ENCODE assay signal across 35 cellular contexts in the genomic region with DNA sequence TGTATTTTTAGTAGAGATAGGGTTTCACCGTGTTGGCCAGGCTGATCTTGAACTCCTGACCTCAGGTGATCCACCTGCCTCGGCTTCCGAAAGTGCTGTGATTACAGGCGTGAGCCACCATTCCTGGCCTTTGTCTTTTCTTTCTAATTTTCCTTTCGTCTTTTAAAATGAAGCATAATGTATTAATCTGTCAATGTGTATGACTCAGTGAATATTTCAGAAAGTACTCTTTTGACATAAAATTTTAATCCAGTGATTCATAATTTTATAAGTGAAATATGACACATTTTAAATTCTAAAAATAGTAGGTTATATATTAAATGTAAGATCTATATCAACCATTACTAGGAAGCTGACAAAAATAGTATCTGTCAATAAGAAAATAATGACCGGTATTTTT.
"Had no signal": no experiment of that assay in that cellular context is flagged by ENCODE, and none has a peak within 500 bp of the region (broad histone marks: within the 10 kb centered on the region; RNA-seq: fewer than 3 reads in every experiment).

No MANE protein-coding gene starts in this region.

- H3K27ac ChIP-seq: KMS-11 had no signal

- H3K4me2 ChIP-seq: KMS-11 had no signal

- H3K27me3 ChIP-seq: MG63 had no signal

- H3K4me3 ChIP-seq: MG63 had no signal

- DNase-seq: Karpas-422, Kasumi-1, KBM-7, KG1, MG63, MM.1S, MV-4-11, NCI-H1048, NCI-H1092, NCI-H1092 treated with DMSO at 0.1 percent for 48 hours, NCI-H1105, NCI-H1105 treated with DMSO at 0.1 percent for 48 hours, NCI-H1417, NCI-H1417 treated with DMSO at 0.1 percent for 48 hours, NCI-H1436, NCI-H1436 treated with DMSO at 0.1 percent for 48 hours, NCI-H146, NCI-H1694, NCI-H1694 treated with DMSO at 0.1 percent for 48 hours, NCI-H187, NCI-H187 treated with DMSO at 0.1 percent for 48 hours, NCI-H1930, NCI-H2029, NCI-H2029 treated with DMSO at 0.1 percent for 48 hours, NCI-H2081, NCI-H2081 treated with DMSO at 0.1 percent for 48 hours, NCI-H2107, NCI-H2171, NCI-H2171 treated with DMSO at 0.1 percent for 48 hours, NCI-H2227 treated with DMSO at 0.1 percent for 48 hours, NCI-H226, NCI-H345, NCI-H446, NCI-H446 treated with DMSO at 0.1 percent for 48 hours had no signal

- H3K9ac ChIP-seq: KMS-11 had no signal

- H3K9me3 ChIP-seq: MG63 had no signal

- H3K36me3 ChIP-seq: MG63 had no signal
